10 cellular contexts compared by ENCODE assay signal in the genomic region with DNA sequence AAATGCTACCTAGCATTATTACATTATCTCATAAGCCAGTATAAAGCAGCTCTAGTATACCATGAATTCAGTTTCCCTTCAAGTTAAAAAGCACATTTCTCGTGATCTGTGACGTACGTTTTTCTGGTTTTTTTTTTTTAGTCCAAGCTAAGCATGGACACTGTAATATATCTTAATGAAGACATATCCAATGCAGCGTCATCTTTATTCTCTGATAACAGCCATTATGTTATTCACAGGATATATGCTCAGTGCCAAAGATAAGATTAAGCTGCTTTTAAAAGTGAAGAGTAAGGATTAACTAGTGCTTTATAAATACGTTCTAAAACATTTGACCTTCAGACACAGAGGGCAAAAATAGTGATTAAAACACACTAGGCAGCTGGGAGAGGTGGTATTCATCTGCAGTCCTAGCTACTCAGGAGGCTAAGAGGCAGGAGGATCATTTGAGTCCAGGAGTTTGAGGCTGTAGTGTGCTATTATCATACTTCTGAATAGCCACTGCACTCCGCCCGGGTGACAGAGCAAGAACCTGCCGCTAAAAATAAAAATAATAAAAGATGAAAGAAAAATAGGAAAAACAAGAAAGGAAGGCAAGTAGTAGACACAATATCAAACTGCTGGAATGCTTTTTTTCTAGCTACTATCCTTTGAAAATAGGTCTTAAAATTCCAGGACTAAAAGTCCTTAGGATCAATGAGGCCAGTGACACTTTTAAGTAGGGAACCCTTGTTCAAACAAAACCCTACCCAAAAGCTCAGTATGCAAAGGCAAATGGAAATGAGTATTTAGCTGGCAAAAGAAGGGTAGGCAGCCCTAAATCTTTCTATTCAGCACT. TPM values are rescaled to one million over a fixed set of nuclear protein-coding genes. Genes with fewer than 3 reads are reported as not detected.
DNase-seq lines count a peak whose midpoint lies in the region; ATAC-seq and TF ChIP-seq lines count a peak whose summit lies in the region.
"Had no signal": no experiment of that assay in that cellular context is flagged by ENCODE, and none has a peak within 500 bp of the region (broad histone marks: within the 10 kb centered on the region; RNA-seq: fewer than 3 reads in every experiment).

No MANE protein-coding gene starts in this region.

- H3K4me1 Mint-ChIP-seq in nephron: peaks cover 50% of the 10 kb centered on the region
- H3K4me1 Mint-ChIP-seq in activated CD4-positive, alpha-beta T cell treated with anti-CD3 and anti-CD28 coated beads, Interleukin-2, amount 10 ng/mL, durations not matched to agents 24 days and 14 days: peaks cover 34% of the 10 kb centered on the region

- H3K4me3 Mint-ChIP-seq in nephron: no peak overlapping the region
- no peak overlapping the region for H3K4me3 Mint-ChIP-seq in activated CD4-positive, alpha-beta T cell treated with anti-CD3 and anti-CD28 coated beads, Interleukin-2, amount 10 ng/mL, durations not matched to agents 24 days and 14 days
- H3K4me3 Mint-ChIP-seq: B cell had no signal

- peaks cover 36% of the 10 kb centered on the region for H3K4me1 ChIP-seq in cardiac muscle cell (ENCODE audit: low read depth)

- peak; percentile 13 to 43 for DNase-seq in cardiac muscle cell (ENCODE audit: low read depth in 1 of 2, low spot score in 1 of 2)
- no peak for DNase-seq in cardiac septum (ENCODE audit: low spot score)
- DNase-seq in epithelial cell of prostate (ENCODE audit: low read depth, low spot score): no peak
- DNase-seq in OCI-M1 (lab: John Stamatoyannopoulos, UW): no peak
- no peak for DNase-seq in NCI-H2171 (lab: John Stamatoyannopoulos, UW)
- DNase-seq in activated CD4-positive, alpha-beta T cell treated with anti-CD3 and anti-CD28 coated beads, Interleukin-2, amount 10 ng/mL, durations not matched to agents 24 days and 14 days: no peak
- DNase-seq: cortex of kidney had no signal

- H3K4me3 ChIP-seq in cardiac muscle cell: no peak overlapping the region

- H3K27me3 ChIP-seq in cardiac muscle cell: no peaks in the 10 kb centered on the region

- peak overlapping the region; percentile 75 for H3K27ac ChIP-seq in cardiac muscle cell
- peak overlapping the region; percentile 4 for H3K27ac ChIP-seq in epithelial cell of prostate

- peaks cover 37% of the 10 kb centered on the region for H3K36me3 ChIP-seq in cardiac muscle cell

- ATAC-seq in HG02970 (IDR thresholded peaks at IDR 0.05; ENCODE audit: low FRiP score, unreplicated experiment): no peak

- intact Hi-C loops in cardiac septum (cut with DNase I): loop anchor here (5.0 kb wide), 1 partner anchor 46 kb away; no protein-coding TSS in a partner anchor
- intact Hi-C loops in activated CD4-positive, alpha-beta T cell treated with anti-CD3 and anti-CD28 coated beads, Interleukin-2, amount 10 ng/mL, durations not matched to agents 24 days and 14 days (cut with micrococcal nuclease): no loop called here

- H3K27ac Mint-ChIP-seq in nephron: peak overlapping the region; percentile 14 to 65 (median 22)
- no peak overlapping the region for H3K27ac Mint-ChIP-seq in activated CD4-positive, alpha-beta T cell treated with anti-CD3 and anti-CD28 coated beads, Interleukin-2, amount 10 ng/mL, durations not matched to agents 24 days and 14 days
- H3K27ac Mint-ChIP-seq: B cell had no signal

- H3K27me3 Mint-ChIP-seq in nephron (ENCODE audit: low read depth): no peaks in the 10 kb centered on the region
- no peaks in the 10 kb centered on the region for H3K27me3 Mint-ChIP-seq in activated CD4-positive, alpha-beta T cell treated with anti-CD3 and anti-CD28 coated beads, Interleukin-2, amount 10 ng/mL, durations not matched to agents 24 days and 14 days
- H3K27me3 Mint-ChIP-seq: B cell had no signal

- peaks cover 66% of the 10 kb centered on the region for H3K36me3 Mint-ChIP-seq in nephron (ENCODE audit: low read depth)
- peaks cover 52% of the 10 kb centered on the region for H3K36me3 Mint-ChIP-seq in activated CD4-positive, alpha-beta T cell treated with anti-CD3 and anti-CD28 coated beads, Interleukin-2, amount 10 ng/mL, durations not matched to agents 24 days and 14 days (ENCODE audit: low read depth)

- no peak for TF ChIP-seq CTCF in cardiac muscle cell (IDR thresholded peaks at IDR 0.05; ENCODE audit: low read depth, low read length)
- no peak for TF ChIP-seq CTCF in nephron (IDR thresholded peaks at IDR 0.05; ENCODE audit: unreplicated experiment in 3 of 3)

- no peaks in the 10 kb centered on the region for H3K9me3 Mint-ChIP-seq in nephron
- no peaks in the 10 kb centered on the region for H3K9me3 Mint-ChIP-seq in activated CD4-positive, alpha-beta T cell treated with anti-CD3 and anti-CD28 coated beads, Interleukin-2, amount 10 ng/mL, durations not matched to agents 24 days and 14 days

- no peaks in the 10 kb centered on the region for H3K9me3 ChIP-seq in cardiac muscle cell (ENCODE audit: low read depth)

RNA-seq across cellular contexts. Expression of gene CSNK1A1, which starts 7.7 kb away (rescaled TPM):
- total RNA-seq in cardiac muscle cell (282 and 286 TPM in 2 replicates), cardiac septum (206 TPM)
- 161 and 195 TPM in 2 replicates for polyA plus RNA-seq in cardiac muscle cell
- 175 TPM in 2 replicates for total RNA-seq in activated CD4-positive, alpha-beta T cell treated with anti-CD3 and anti-CD28 coated beads, Interleukin-2, amount 10 ng/mL, durations not matched to agents 24 days and 14 days

RNA-seq across cellular contexts. Expression of gene ARHGEF37, which starts 37.7 kb away (rescaled TPM):
- 4.2 and 7.6 TPM in 2 replicates for total RNA-seq in cardiac muscle cell
- 4.7 and 6.3 TPM in 2 replicates for polyA plus RNA-seq in cardiac muscle cell
- 15.8 TPM for total RNA-seq in cardiac septum
- total RNA-seq in activated CD4-positive, alpha-beta T cell treated with anti-CD3 and anti-CD28 coated beads, Interleukin-2, amount 10 ng/mL, durations not matched to agents 24 days and 14 days: 1.5 and 1.8 TPM in 2 replicates

Comparison
In these comparisons a context has a peak if more than half of its experiments do, and no peak if none do; other contexts are left out.
1. DNase-seq: peak in cardiac muscle cell (2 of 2); none in cardiac septum (single experiment), epithelial cell of prostate (single experiment), OCI-M1 (single experiment), NCI-H2171 (single experiment) and activated CD4-positive, alpha-beta T cell treated with anti-CD3 and anti-CD28 coated beads, Interleukin-2, amount 10 ng/mL, durations not matched to agents 24 days and 14 days (single experiment).